20 cellular contexts compared by ENCODE assay signal in genomic region chr10:20990604-20991003, GRCh38.
DNase-seq lines count a peak whose midpoint lies in the region; ATAC-seq and TF ChIP-seq lines count a peak whose summit lies in the region.
"Had no signal": no experiment of that assay in that cellular context is flagged by ENCODE, and none has a peak within 500 bp of the region (broad histone marks: within the 10 kb centered on the region; RNA-seq: fewer than 3 reads in every experiment).

No MANE protein-coding gene starts in this region.

- peak overlapping the region in 1 of 2 donors; percentile 13 for H3K27ac ChIP-seq in left lung
- H3K27ac ChIP-seq: heart left ventricle, Peyer's patch, right atrium auricular region had no signal

- no peaks in the 10 kb centered on the region for H3K4me1 ChIP-seq in left lung
- H3K4me1 ChIP-seq: Peyer's patch, right atrium auricular region had no signal

- no peaks in the 10 kb centered on the region for H3K27me3 ChIP-seq in MG63
- H3K27me3 ChIP-seq in left lung: no peaks in the 10 kb centered on the region
- H3K27me3 ChIP-seq: heart left ventricle, Peyer's patch, right atrium auricular region had no signal

- TF ChIP-seq CTCF in cardiac fibroblast (IDR thresholded peaks at IDR 0.05; ENCODE audit: low read depth, low read length): no peak
- TF ChIP-seq CTCF in left lung (IDR thresholded peaks at IDR 0.05): no peak

- no peak overlapping the region for H3K4me3 ChIP-seq in MG63
- no peak overlapping the region for H3K4me3 ChIP-seq in cardiac fibroblast (replicated peaks in 1 of 2; ENCODE audit: low read depth in 2 of 2, low read length in 2 of 2)
- no peak overlapping the region for H3K4me3 ChIP-seq in left lung
- H3K4me3 ChIP-seq: heart left ventricle, K562, Peyer's patch, right atrium auricular region had no signal

- intact Hi-C loops in left lung (cut with DNase I): no loop called here

- H3K36me3 ChIP-seq in MG63 (no peaks in the 10 kb centered on the region), left lung (no peaks in the 10 kb centered on the region)
- H3K36me3 ChIP-seq: heart left ventricle, Peyer's patch, right atrium auricular region had no signal

- ATAC-seq in left lung: peak; percentile 42
- ATAC-seq: activated T-cell treated with anti-CD3 and anti-CD28 coated beads, Interleukin-2, amount 50 U/mL, for 72 hours; heart left ventricle; K562; stimulated activated effector memory CD8-positive, alpha-beta T cell treated with anti-CD3 and anti-CD28 coated beads, Interleukin-12 subunit alpha, Interleukin-12 subunit beta, amount 100 ng/mL, for 72 hours had no signal

- H3K9me3 ChIP-seq in MG63: no peaks in the 10 kb centered on the region
- no peaks in the 10 kb centered on the region for H3K9me3 ChIP-seq in left lung
- H3K9me3 ChIP-seq: heart left ventricle, Peyer's patch, right atrium auricular region had no signal

- DNase-seq in MG63: peak; percentile 4
- peak; percentile 55 to 72 for DNase-seq in cardiac fibroblast (ENCODE audit: low read depth in 2 of 2)
- no peak for DNase-seq in left lung
- no peak for DNase-seq in NCI-H2081 treated with DMSO at 0.1 percent for 48 hours (lab: John Stamatoyannopoulos, UW)
- no peak for DNase-seq in retina
- DNase-seq in activated T-cell treated with anti-CD3 and anti-CD28 coated beads, Interleukin-2, amount 50 U/mL, for 1 hour: no peak
- no peak for DNase-seq in anterior cingulate cortex (lab: John Stamatoyannopoulos, UW)
- DNase-seq: activated CD4-positive, alpha-beta T cell treated with anti-CD3 and anti-CD28 coated beads for 48 hours; activated T-cell treated with anti-CD3 and anti-CD28 coated beads, Interleukin-2, amount 50 U/mL, for 72 hours; amygdala; CD4-positive, alpha-beta memory T cell; heart left ventricle; naive B cell; NCI-H1436; NCI-H510A; Peyer's patch; stimulated activated CD4-positive, alpha-beta T cell treated with anti-CD3 and anti-CD28 coated beads, Interleukin-4, amount 100 ng/mL, for 4 hours had no signal

Comparison
In these comparisons a context has a peak if more than half of its experiments do, and no peak if none do; other contexts are left out.
1. DNase-seq: peak in MG63 (single experiment) and cardiac fibroblast (2 of 2); none in left lung (0 of 2), NCI-H2081 treated with DMSO at 0.1 percent for 48 hours (single experiment), retina (single experiment), activated T-cell treated with anti-CD3 and anti-CD28 coated beads, Interleukin-2, amount 50 U/mL, for 1 hour (single experiment) and anterior cingulate cortex (0 of 58).